Comparison of ENCODE assay signal across 10 cellular contexts in genomic region chr4:147596976-147597375, GRCh38. TPM values are rescaled to one million over a fixed set of nuclear protein-coding genes. Genes with fewer than 3 reads are reported as not detected.
A peak's percentile ranks its signal among the peaks of the same experiment; 100 is the strongest.
DNase-seq lines count a peak whose midpoint lies in the region; ATAC-seq and TF ChIP-seq lines count a peak whose summit lies in the region.
"Had no signal": no experiment of that assay in that cellular context is flagged by ENCODE, and none has a peak within 500 bp of the region (broad histone marks: within the 10 kb centered on the region; RNA-seq: fewer than 3 reads in every experiment).

No MANE protein-coding gene starts in this region.

- no peaks in the 10 kb centered on the region for H3K27me3 ChIP-seq in ovary
- no peaks in the 10 kb centered on the region for H3K27me3 ChIP-seq in heart left ventricle
- H3K27me3 ChIP-seq: BLaER1 treated with 17β-estradiol and CSF1 and Interleukin-3, amounts not matched to agents 10 nM and 100 nM had no signal

- WGBS in ovary, 3 donors: 0 to 50% (median 25%) methylated on average over 1 of the region's 1 CpG
- 0 to 58% (median 27%) methylated on average over 1 of the region's 1 CpG for WGBS in heart left ventricle, 4 donors

- H3K27ac ChIP-seq in ovary: no peak overlapping the region
- H3K27ac ChIP-seq in heart left ventricle: no peak overlapping the region
- H3K27ac ChIP-seq: BLaER1 treated with 17β-estradiol and CSF1 and Interleukin-3, amounts not matched to agents 10 nM and 100 nM had no signal

- intact Hi-C loops in ovary (cut with DNase I) (no loop called here), heart left ventricle (cut with DNase I) (loop anchor here in 5 of 10 donors (5.0 to 10.0 kb wide), 3 partner anchors 572 to 582 kb away; no protein-coding TSS in a partner anchor)

- TF ChIP-seq POLR2A in ovary (IDR thresholded peaks at IDR 0.05): no peak
- no peak for TF ChIP-seq POLR2A in heart left ventricle (IDR thresholded peaks at IDR 0.05)

- ATAC-seq in heart left ventricle (no peak), GM18498 (IDR thresholded peaks at IDR 0.05; ENCODE audit: unreplicated experiment) (no peak)

- DNase-seq in ACHN (peak; percentile 56), HT1080 (ENCODE audit: low read depth) (peak; percentile 80), astrocyte of the cerebellum (ENCODE audit: low read depth) (peak; percentile 84), left kidney (ENCODE audit: low read depth, low spot score) (peak; percentile 29), ovary (no peak), heart left ventricle (no peak)
- no peak for DNase-seq in activated CD4-positive, CD25-positive, alpha-beta regulatory T cell treated with anti-CD3 and anti-CD28 coated beads, Interleukin-2, amount 50 U/mL, for 72 hours
- DNase-seq: NCI-H774 had no signal

- H3K4me1 ChIP-seq in ovary (ENCODE audit: insufficient read depth) (peaks cover 2% of the 10 kb centered on the region), heart left ventricle (no peaks in the 10 kb centered on the region)
- H3K4me1 ChIP-seq: BLaER1 treated with 17β-estradiol and CSF1 and Interleukin-3, amounts not matched to agents 10 nM and 100 nM had no signal

- no peaks in the 10 kb centered on the region for H3K36me3 ChIP-seq in ovary
- H3K36me3 ChIP-seq in heart left ventricle: no peaks in the 10 kb centered on the region
- H3K36me3 ChIP-seq: BLaER1 treated with 17β-estradiol and CSF1 and Interleukin-3, amounts not matched to agents 10 nM and 100 nM had no signal

- H3K4me3 ChIP-seq in astrocyte of the cerebellum (ENCODE audit: low read depth, low read length) (no peak overlapping the region), ovary (no peak overlapping the region), heart left ventricle (no peak overlapping the region)
- H3K4me3 ChIP-seq: BLaER1 treated with 17β-estradiol and CSF1 and Interleukin-3, amounts not matched to agents 10 nM and 100 nM had no signal

- in situ Hi-C loops in ACHN (cut with HindIII; ENCODE audit: low pct_ligation_motif_present, low pct_unique_long_range_greater_than_20kb, low sequenced_read_pairs): no loop called here
- in situ Hi-C loops in astrocyte of the cerebellum (cut with HindIII; ENCODE audit: low sequenced_read_pairs): no loop called here

- TF ChIP-seq CTCF in astrocyte of the cerebellum (IDR thresholded peaks at IDR 0.05; ENCODE audit: low read depth, low read length, missing control alignments): no peak
- no peak for TF ChIP-seq CTCF in ovary (IDR thresholded peaks at IDR 0.05)
- TF ChIP-seq CTCF in heart left ventricle (IDR thresholded peaks at IDR 0.05): no peak

- no peaks in the 10 kb centered on the region for H3K9me3 ChIP-seq in ovary
- H3K9me3 ChIP-seq in heart left ventricle: no peaks in the 10 kb centered on the region
- H3K9me3 ChIP-seq: BLaER1 treated with 17β-estradiol and CSF1 and Interleukin-3, amounts not matched to agents 10 nM and 100 nM had no signal

- TF ChIP-seq EP300 in ovary (IDR thresholded peaks at IDR 0.05): no peak

RNA-seq across cellular contexts. Expression of gene TMEM184C, which starts 20.2 kb away (rescaled TPM):
- 39.1 and 40.0 TPM in 2 replicates for total RNA-seq in HT1080 (2014; rRNA removed; shearing (Covaris generic))
- polyA plus RNA-seq in HT1080 (2015; cell fraction: cytosol; rRNA removed): 20.3 and 29.8 TPM in 2 replicates
- polyA plus RNA-seq in HT1080 (2015; cell fraction: nucleus; rRNA removed): 21.3 and 35.4 TPM in 2 replicates
- total RNA-seq in ovary: 10 to 100 TPM; 19.0 to 32.0 (median 27.6) TPM
- 10 to 100 TPM; 12.9 to 31.8 TPM for polyA plus RNA-seq in ovary
- total RNA-seq in heart left ventricle: 10 to 100 TPM; 21.1 to 29.4 (median 26.2) TPM
- 10 to 100 TPM in 1 of 2 donors, 1 to 10 TPM in 1; 4.2 to 27.9 TPM for polyA plus RNA-seq in heart left ventricle

Comparison
In these comparisons a context has a peak if more than half of its experiments do, and no peak if none do; other contexts are left out.
1. DNase-seq: peak in ACHN (single experiment), HT1080 (single experiment), astrocyte of the cerebellum (single experiment) and left kidney (single experiment); none in ovary (0 of 5), heart left ventricle (0 of 5) and activated CD4-positive, CD25-positive, alpha-beta regulatory T cell treated with anti-CD3 and anti-CD28 coated beads, Interleukin-2, amount 50 U/mL, for 72 hours (single experiment).